ENCODE assay signal across 8 cellular contexts in the genomic region with DNA sequence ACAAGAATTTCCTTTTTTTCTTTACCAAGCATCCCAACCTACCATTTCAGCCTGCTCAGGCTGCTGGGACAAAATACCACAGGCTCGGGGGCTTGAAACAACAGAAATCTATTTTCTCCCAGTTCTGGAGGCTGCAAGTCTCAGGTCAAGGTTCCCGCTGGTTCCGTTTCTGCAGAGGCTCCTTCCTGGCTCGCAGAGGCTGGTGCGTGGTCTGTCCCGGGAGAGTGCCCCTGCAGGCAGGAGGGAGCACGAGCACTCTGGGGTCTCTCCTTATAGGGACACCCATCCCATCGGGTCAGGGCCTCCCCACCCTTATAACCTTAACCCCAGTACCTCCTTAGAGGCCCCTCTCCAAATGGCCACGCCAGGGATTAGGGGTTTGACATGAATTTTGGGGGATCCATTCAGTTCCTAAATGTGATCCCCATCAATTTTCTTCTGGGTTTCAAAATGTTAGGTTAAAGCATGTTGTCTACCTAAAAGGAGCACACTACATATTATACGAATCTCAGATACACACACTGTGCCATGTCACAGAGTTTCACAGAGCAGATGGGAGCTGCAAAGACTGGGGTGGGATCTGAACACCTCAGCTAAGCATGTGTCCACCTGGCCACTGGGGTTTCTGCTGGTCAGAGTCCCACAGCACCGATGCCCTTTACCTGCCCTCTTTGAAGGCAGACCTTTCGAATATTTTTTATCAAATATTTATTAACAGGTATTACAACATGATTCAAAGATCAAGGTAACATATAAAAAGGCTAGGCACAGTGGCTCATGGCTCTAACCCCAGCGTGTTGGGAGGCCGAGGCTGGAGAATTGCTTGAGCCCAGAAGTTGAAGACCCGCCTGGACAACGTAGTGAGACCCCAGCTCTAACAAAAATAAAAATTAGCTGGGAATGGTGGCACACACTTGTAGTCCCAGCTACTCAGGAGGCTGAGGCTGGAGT. TPM values are rescaled to one million over a fixed set of nuclear protein-coding genes. Genes with fewer than 3 reads are reported as not detected.
DNase-seq lines count a peak whose midpoint lies in the region; ATAC-seq and TF ChIP-seq lines count a peak whose summit lies in the region.

No MANE protein-coding gene starts in this region.

- H3K4me3 ChIP-seq in DOHH2 (ENCODE audit: low read length): no peak overlapping the region
- peak overlapping the region; percentile 47 to 59 (median 50) for H3K4me3 ChIP-seq in esophagus muscularis mucosa
- peak overlapping the region; percentile 51 for H3K4me3 ChIP-seq in neuron (ENCODE audit: low read length)

- TF ChIP-seq POLR2A in esophagus muscularis mucosa (IDR thresholded peaks at IDR 0.05; ENCODE audit: low read depth): no peak

- H2AFZ ChIP-seq in neuron (ENCODE audit: low read depth, low read length): peak overlapping the region; percentile 49

- H3K36me3 ChIP-seq in DOHH2 (ENCODE audit: control insufficient read depth, low read length) (peaks cover 43% of the 10 kb centered on the region), esophagus muscularis mucosa (peaks cover 20 to 45% (median 25%) of the 10 kb centered on the region in 4 donors), neuron (ENCODE audit: insufficient read depth, low read length) (peaks cover 17% of the 10 kb centered on the region)

- peaks cover 7% of the 10 kb centered on the region for H3K79me2 ChIP-seq in DOHH2 (ENCODE audit: control insufficient read depth, low read length)

- WGBS in esophagus muscularis mucosa: 63% methylated on average over 15 of the region's 16 CpGs

- H3K4me1 ChIP-seq in DOHH2 (ENCODE audit: control insufficient read depth, low read length) (peaks cover 8% of the 10 kb centered on the region; the same call in 1 of the 2 replicates), esophagus muscularis mucosa (peaks cover 27 to 49% (median 40%) of the 10 kb centered on the region in 4 donors), neuron (ENCODE audit: insufficient read depth, low read length) (peaks cover 8% of the 10 kb centered on the region)

- H3K27ac ChIP-seq in DOHH2 (ENCODE audit: low read depth, low read length) (no peak overlapping the region), esophagus muscularis mucosa (replicated peaks in 1 of 4) (peak overlapping the region; percentile 87 to 96 (median 88))

- TF ChIP-seq CTCF in DOHH2 (IDR thresholded peaks at IDR 0.05; ENCODE audit: low read depth, low read length, poor library complexity, severe bottlenecking) (peak; percentile 29), esophagus muscularis mucosa (IDR thresholded peaks at IDR 0.05) (peak; percentile 31 to 62 (median 50))

- H3K9me3 ChIP-seq in DOHH2 (ENCODE audit: control insufficient read depth, insufficient read depth, low read length) (peaks cover 13% of the 10 kb centered on the region; the same call in 1 of the 2 replicates), esophagus muscularis mucosa (no peaks in the 10 kb centered on the region), neuron (ENCODE audit: low read length) (no peaks in the 10 kb centered on the region)

- H3K27me3 ChIP-seq in DOHH2 (ENCODE audit: control insufficient read depth, low read length) (no peaks in the 10 kb centered on the region), esophagus muscularis mucosa (no peaks in the 10 kb centered on the region), neuron (ENCODE audit: insufficient read depth, low read length) (no peaks in the 10 kb centered on the region)

- H3K9me2 ChIP-seq in DOHH2 (replicated peaks; ENCODE audit: control insufficient read depth, low read length): no peaks in the 10 kb centered on the region

- intact Hi-C loops in esophagus muscularis mucosa (cut with DNase I): no loop called here

- peaks cover 12% of the 10 kb centered on the region; the same call in 1 of the 2 replicates for H3F3A ChIP-seq in DOHH2 (ENCODE audit: control insufficient read depth, insufficient read depth)

- ATAC-seq in HG03064 (IDR thresholded peaks at IDR 0.05; ENCODE audit: low read depth, unreplicated experiment) (peak; percentile 64), GM21619 (IDR thresholded peaks at IDR 0.05; ENCODE audit: unreplicated experiment) (no peak)

- no peak for TF ChIP-seq EP300 in esophagus muscularis mucosa (IDR thresholded peaks at IDR 0.05)

- peak; percentile 18 for DNase-seq in T1000 (lab: John Stamatoyannopoulos, UW)
- no peak for DNase-seq in esophagus muscularis mucosa (ENCODE audit: extremely low spot score)
- no peak for DNase-seq in activated effector memory CD4-positive, alpha-beta T cell treated with Interleukin-2 at 50 U/mL for 16 hours
- DNase-seq in NCI-H2227 treated with DMSO at 0.1 percent for 48 hours (lab: John Stamatoyannopoulos, UW): no peak

- H3K4me2 ChIP-seq in DOHH2 (ENCODE audit: low read length): no peak overlapping the region

- 0 out of 2 replicates have a peak, but pooled peaks cover 1% of the 10 kb centered on the region for H4K20me1 ChIP-seq in DOHH2 (ENCODE audit: control insufficient read depth, insufficient read depth, low read depth, low read length)

RNA-seq across cellular contexts. Expression of gene ADI1, which starts 17.6 kb away (rescaled TPM):
- total RNA-seq in esophagus muscularis mucosa: 100 to 1,000 TPM in 1 of 4 donors, 10 to 100 TPM in 3; 90.0 to 130 (median 96.9) TPM

RNA-seq across cellular contexts. Expression of gene RNASEH1, which starts 21.2 kb away (rescaled TPM):
- total RNA-seq in esophagus muscularis mucosa: 10 to 100 TPM; 30.2 to 36.5 (median 34.5) TPM

RNA-seq across cellular contexts. Expression of gene RPS7, which starts 38.1 kb away (rescaled TPM):
- 1,000 to 10,000 TPM in 3 of 4 donors, 100 to 1,000 TPM in 1; 950 to 4,390 (median 2,121) TPM for total RNA-seq in esophagus muscularis mucosa

RNA-seq across cellular contexts. Expression of gene COLEC11, which starts 58.0 kb away (rescaled TPM):
- 10 to 100 TPM in 1 of 4 donors, 1 to 10 TPM in 3; 2.1 to 19.1 (median 6.6) TPM for total RNA-seq in esophagus muscularis mucosa
